ENCODE assay signal across 8 cellular contexts in the genomic region with DNA sequence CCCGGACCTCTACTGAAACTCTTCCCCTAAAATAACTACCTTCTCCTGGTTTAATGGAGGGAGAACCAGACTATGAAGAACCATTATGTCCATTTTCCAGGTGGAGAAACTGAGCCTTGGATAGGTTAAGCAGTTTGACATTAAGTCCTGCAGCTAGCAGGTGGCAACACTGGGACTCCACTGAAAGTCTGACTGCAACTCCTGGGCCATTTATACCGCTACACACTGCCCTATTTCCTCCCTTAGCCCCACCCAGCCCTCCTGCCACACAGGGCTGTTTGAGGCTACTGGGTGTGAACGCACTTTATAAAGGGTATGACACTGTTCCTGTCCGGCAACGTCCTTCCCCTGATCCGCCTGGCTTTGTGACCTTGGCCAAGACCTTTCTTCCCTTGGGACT. TPM values are rescaled to one million over a fixed set of nuclear protein-coding genes. Genes with fewer than 3 reads are reported as not detected.
DNase-seq lines count a peak whose midpoint lies in the region; ATAC-seq and TF ChIP-seq lines count a peak whose summit lies in the region.

No MANE protein-coding gene starts in this region.

- no peaks in the 10 kb centered on the region for H3K9me3 ChIP-seq in duodenal mucosa (ENCODE audit: control insufficient read depth in 1 of 2, low read length in 2 of 2)
- no peaks in the 10 kb centered on the region for H3K9me3 ChIP-seq in ovary
- H3K9me3 ChIP-seq in prostate gland: no peaks in the 10 kb centered on the region

- no peaks in the 10 kb centered on the region for H3K27me3 Mint-ChIP-seq in Calu3 (ENCODE audit: unreplicated experiment)

- BruUV-seq in Calu3 (replicated peaks; lab: Mats Ljungman, UMichigan): no TSS peak

- peak overlapping the region in 1 of 2 donors; percentile 87 for H3K9ac ChIP-seq in duodenal mucosa (ENCODE audit: low read depth in 1 of 2, low read length in 2 of 2)

- H3K27ac ChIP-seq in duodenal mucosa (ENCODE audit: low read depth, low read length): no peak overlapping the region
- H3K27ac ChIP-seq in ovary: peak overlapping the region in 1 of 2 donors; percentile 97
- no peak overlapping the region for H3K27ac ChIP-seq in prostate gland

- ATAC-seq in GM21367 (IDR thresholded peaks at IDR 0.05; ENCODE audit: unreplicated experiment) (no peak), GM18868 (IDR thresholded peaks at IDR 0.05; ENCODE audit: unreplicated experiment) (no peak)

- H3K4me1 Mint-ChIP-seq in Calu3 (ENCODE audit: low read depth, unreplicated experiment): peaks cover 14% of the 10 kb centered on the region

- no peaks in the 10 kb centered on the region for H3K9me3 Mint-ChIP-seq in Calu3 (ENCODE audit: low read depth, unreplicated experiment)

- peak overlapping the region; percentile 92 to 95 for H3K4me3 ChIP-seq in duodenal mucosa (ENCODE audit: low read depth in 1 of 2, low read length in 2 of 2)
- peak overlapping the region; percentile 92 for H3K4me3 ChIP-seq in ovary
- H3K4me3 ChIP-seq in prostate gland: no peak overlapping the region

- H3K4me3 Mint-ChIP-seq in Calu3 (ENCODE audit: low read depth, unreplicated experiment): peak overlapping the region; percentile 97

- H3K27me3 ChIP-seq in duodenal mucosa (ENCODE audit: control insufficient read depth in 1 of 2, insufficient read depth in 2 of 2, low read length in 2 of 2): no peaks in the 10 kb centered on the region
- no peaks in the 10 kb centered on the region for H3K27me3 ChIP-seq in ovary
- no peaks in the 10 kb centered on the region for H3K27me3 ChIP-seq in prostate gland (replicated peaks; ENCODE audit: insufficient read depth)

- no peak for TF ChIP-seq EP300 in ovary (IDR thresholded peaks at IDR 0.05)

- H3K27ac Mint-ChIP-seq in Calu3 (ENCODE audit: unreplicated experiment): peak overlapping the region; percentile 98

- intact Hi-C loops in Calu3 (cut with micrococcal nuclease; ENCODE audit: unreplicated experiment) (no loop called here), ovary (cut with DNase I) (no loop called here), prostate gland (cut with DNase I) (no loop called here)

- H3K4me1 ChIP-seq in duodenal mucosa (ENCODE audit: control insufficient read depth in 1 of 2, insufficient read depth in 2 of 2, low read length in 2 of 2): peaks cover 13% of the 10 kb centered on the region in 2 donors
- H3K4me1 ChIP-seq in ovary (ENCODE audit: insufficient read depth): peaks cover 3% of the 10 kb centered on the region
- no peaks in the 10 kb centered on the region for H3K4me1 ChIP-seq in prostate gland (replicated peaks)

- CTCF ChIA-PET in Calu3 (lab: Charles Lee): interaction anchor here (0.8 kb wide), 1 partner anchor 16 kb away, joined by 4 read pairs; no protein-coding TSS in a partner anchor

- TF ChIP-seq POLR2A in ovary (IDR thresholded peaks at IDR 0.05) (peak; percentile 11), prostate gland (IDR thresholded peaks at IDR 0.05) (no peak)

- peaks cover 20% of the 10 kb centered on the region for H3K36me3 Mint-ChIP-seq in Calu3 (ENCODE audit: insufficient read depth, unreplicated experiment)

- 50 to 55% (median 52%) methylated on average over 6 of the region's 6 CpGs for WGBS in ovary, 3 donors
- 65% methylated on average over 6 of the region's 6 CpGs for WGBS in prostate gland

- DNase-seq in Calu3 (no peak), MV-4-11 (lab: John Stamatoyannopoulos, UW) (peak; percentile 18), ovary (peak in 1 of 5 donors; percentile 29), prostate gland (ENCODE audit: low spot score) (no peak)
- DNase-seq in stimulated activated CD4-positive, alpha-beta T cell treated with anti-CD3 and anti-CD28 coated beads, Interleukin-2, amount 100 ng/mL, for 48 hours: no peak

- TF ChIP-seq CTCF in Calu3 (IDR thresholded peaks at IDR 0.05; ENCODE audit: unreplicated experiment) (no peak), ovary (IDR thresholded peaks at IDR 0.05) (no peak), prostate gland (IDR thresholded peaks at IDR 0.05) (no peak)

- H3K36me3 ChIP-seq in duodenal mucosa (ENCODE audit: control insufficient read depth in 1 of 2, insufficient read depth in 2 of 2, low read length in 2 of 2) (peaks cover 0 to 10% of the 10 kb centered on the region in 2 donors), ovary (no peaks in the 10 kb centered on the region), prostate gland (no peaks in the 10 kb centered on the region)

RNA-seq across cellular contexts. Expression of a gene that starts 0.5 kb away (rescaled TPM):
- 18.0 and 21.5 TPM in 2 replicates for total RNA-seq in Calu3 (2022)
- 10 to 100 TPM; 23.2 to 68.5 (median 33.7) TPM for total RNA-seq in ovary
- 10 to 100 TPM; 23.2 to 30.3 TPM for polyA plus RNA-seq in ovary
- total RNA-seq in prostate gland: 10 to 100 TPM; 12.8 to 20.8 TPM

RNA-seq across cellular contexts. Expression of a gene that starts 42.5 kb away (rescaled TPM):
- 75.3 and 91.7 TPM in 2 replicates for total RNA-seq in Calu3 (2022)
- total RNA-seq in ovary: 10 to 100 TPM; 29.0 to 62.5 (median 44.3) TPM
- 100 to 1,000 TPM in 1 of 2 donors, 10 to 100 TPM in 1; 27.4 to 110 TPM for polyA plus RNA-seq in ovary
- total RNA-seq in prostate gland: 10 to 100 TPM; 55.8 to 68.0 TPM

RNA-seq across cellular contexts. Expression of a gene that starts 58.0 kb away (rescaled TPM):
- total RNA-seq in Calu3 (2022) (16.9 and 20.4 TPM in 2 replicates), ovary (10 to 100 TPM; 19.4 to 63.3 (median 40.4) TPM), prostate gland (10 to 100 TPM; 14.2 to 40.6 TPM)
- 10 to 100 TPM; 13.9 to 28.8 TPM for polyA plus RNA-seq in ovary

Comparison
In these comparisons a context has a peak if more than half of its experiments do, and no peak if none do; other contexts are left out.
1. H3K4me3 ChIP-seq: peak in duodenal mucosa (2 of 2) and ovary (single experiment); none in prostate gland (0 of 2).